8 cellular contexts compared by ENCODE assay signal in the genomic region with DNA sequence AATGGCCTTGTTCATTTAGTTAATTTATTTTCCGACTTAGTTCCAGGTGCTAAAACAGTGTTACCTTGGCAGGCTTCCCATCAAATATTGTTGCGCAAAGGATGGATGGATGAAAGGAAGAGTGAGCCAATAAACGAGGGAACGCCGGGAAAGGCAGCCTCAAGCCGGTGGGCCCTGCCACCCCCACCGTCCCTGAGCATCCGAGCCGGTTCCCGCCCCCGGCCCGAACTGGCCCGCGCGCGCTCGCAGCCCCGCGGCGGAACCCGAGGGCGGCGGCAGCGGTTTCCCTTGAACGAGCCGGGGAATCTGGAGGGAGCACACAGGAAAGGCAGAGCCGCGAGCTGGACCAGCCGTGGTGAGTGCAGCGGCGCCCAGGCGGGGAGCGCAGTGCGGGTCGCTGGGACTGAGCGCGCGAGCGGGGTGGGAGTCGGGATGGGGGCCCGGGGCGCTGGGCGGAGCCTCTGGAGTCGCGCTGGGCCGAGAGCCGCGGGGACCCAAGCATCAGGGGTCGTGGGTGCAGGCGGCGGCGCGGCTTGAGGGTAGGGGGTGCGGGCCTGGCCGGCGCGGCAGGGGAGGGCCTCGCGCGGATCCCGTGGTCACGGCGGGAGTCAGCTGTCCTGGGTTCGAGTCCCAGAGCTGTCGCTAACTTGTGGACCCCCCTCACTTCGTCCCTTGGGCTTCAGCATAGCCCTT. TPM values are rescaled to one million over a fixed set of nuclear protein-coding genes. Genes with fewer than 3 reads are reported as not detected.
A peak's percentile ranks its signal among the peaks of the same experiment; 100 is the strongest.
DNase-seq lines count a peak whose midpoint lies in the region; ATAC-seq and TF ChIP-seq lines count a peak whose summit lies in the region.

A gene with protein sequence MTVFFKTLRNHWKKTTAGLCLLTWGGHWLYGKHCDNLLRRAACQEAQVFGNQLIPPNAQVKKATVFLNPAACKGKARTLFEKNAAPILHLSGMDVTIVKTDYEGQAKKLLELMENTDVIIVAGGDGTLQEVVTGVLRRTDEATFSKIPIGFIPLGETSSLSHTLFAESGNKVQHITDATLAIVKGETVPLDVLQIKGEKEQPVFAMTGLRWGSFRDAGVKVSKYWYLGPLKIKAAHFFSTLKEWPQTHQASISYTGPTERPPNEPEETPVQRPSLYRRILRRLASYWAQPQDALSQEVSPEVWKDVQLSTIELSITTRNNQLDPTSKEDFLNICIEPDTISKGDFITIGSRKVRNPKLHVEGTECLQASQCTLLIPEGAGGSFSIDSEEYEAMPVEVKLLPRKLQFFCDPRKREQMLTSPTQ (plus strand): TSS at position 331 of the 693 bp plus-strand sequence. CDS start 4,057 bp downstream, outside the sequence.

- ATAC-seq in GM18909 (IDR thresholded peaks at IDR 0.05; ENCODE audit: poor library complexity, unreplicated experiment) (peak; percentile 94), HG03139 (IDR thresholded peaks at IDR 0.05; ENCODE audit: unreplicated experiment) (peak; percentile 91)

- no peak for TF ChIP-seq CTCF in AG09319 (IDR thresholded peaks at IDR 0.05; ENCODE audit: low read depth, low read length)

- DNase-seq in AG09319 (ENCODE audit: extremely low read depth, low read depth) = peak; percentile 32
- DNase-seq in NCI-H345 treated with DMSO at 0.1 percent for 48 hours (lab: John Stamatoyannopoulos, UW; ENCODE audit: unreplicated experiment) = peak; percentile 60
- DNase-seq in activated CD4-positive, alpha-beta T cell treated with anti-CD3 and anti-CD28 coated beads for 1 hour = peak; percentile 63
- DNase-seq in cerebellum (ENCODE audit: low spot score) = peak; percentile 76
- peak; percentile 64 for DNase-seq in kidney glomerular epithelial cell (lab: John Stamatoyannopoulos, UW)
- peak; percentile 39 to 65 for DNase-seq in stimulated activated CD4-positive, alpha-beta T cell treated with anti-CD3 and anti-CD28 coated beads, Interleukin-1b, Interleukin-23, amount 100 ng/mL, for 1 hour (ENCODE audit: low read depth in 2 of 2)

RNA-seq across cellular contexts. Expression of the gene that starts here (rescaled TPM):
- total RNA-seq in cerebellum = 51.6 TPM

Comparison
In these comparisons a context has a peak if more than half of its experiments do, and no peak if none do; other contexts are left out.
1. Peak in every context shown above with its lines: DNase-seq and ATAC-seq.